ENCODE assay signal across 2 cellular contexts in genomic region chr14:35347323-35348043, GRCh38.
TF ChIP-seq lines count a peak whose summit lies in the region.

No MANE protein-coding gene starts in this region.

TF ChIP-seq in A549, 52 proteins besides CTCF, POLR2A, EP300 and RAD21 (continued from another document):
- TF ChIP-seq ESRRA (IDR thresholded peaks at IDR 0.05; ENCODE audit: borderline replicate concordance, low read length): no peak
- no peak for TF ChIP-seq REST (IDR thresholded peaks at IDR 0.05)
- TF ChIP-seq ATOH8 (CRISPR knock-in tag; IDR thresholded peaks at IDR 0.05; ENCODE audit: low read depth): no peak
- no peak for TF ChIP-seq PHF8 (IDR thresholded peaks at IDR 0.05; ENCODE audit: borderline replicate concordance, low read depth)
- TF ChIP-seq ZC3H11A (IDR thresholded peaks at IDR 0.05): no peak
- no peak for TF ChIP-seq ZFP36 (IDR thresholded peaks at IDR 0.05; ENCODE audit: borderline replicate concordance, partially characterized antibody)
- TF ChIP-seq ZSCAN20 (CRISPR knock-in tag; IDR thresholded peaks at IDR 0.05): no peak
- no peak for TF ChIP-seq FOXS1 (CRISPR knock-in tag; IDR thresholded peaks at IDR 0.05)
- TF ChIP-seq BHLHE40 (IDR thresholded peaks at IDR 0.05; ENCODE audit: low read depth, low read length): no peak
TF ChIP-seq in A549: peak in this region for 0.

TF ChIP-seq in GM23338, 12 proteins besides CTCF, POLR2A, EP300 and RAD21 (continued from another document):
- TF ChIP-seq ZNF462 (CRISPR knock-in tag; IDR thresholded peaks at IDR 0.05) (no peak), ZNF114 (CRISPR knock-in tag; IDR thresholded peaks at IDR 0.05) (no peak), POLR2AphosphoS5 (IDR thresholded peaks at IDR 0.05; ENCODE audit: low read depth) (no peak), JUNB (IDR thresholded peaks at IDR 0.05; ENCODE audit: unreplicated experiment) (no peak), CREB1 (CRISPR knock-in tag; IDR thresholded peaks at IDR 0.05; ENCODE audit: low read depth) (no peak), REST (IDR thresholded peaks at IDR 0.05; ENCODE audit: unreplicated experiment) (no peak), EZH2phosphoT487 (IDR thresholded peaks at IDR 0.05; ENCODE audit: unreplicated experiment) (no peak), NANOG (IDR thresholded peaks at IDR 0.05; ENCODE audit: borderline replicate concordance) (no peak)
TF ChIP-seq in GM23338: peak in this region for 0.
